Comparison of ENCODE assay signal across 1 cellular context in genomic region chr20:25148982-25149846, GRCh38.
TF ChIP-seq lines count a peak whose summit lies in the region.

No MANE protein-coding gene starts in this region.

TF ChIP-seq in WTC11, 78 proteins besides CTCF, POLR2A, EP300 and RAD21 (continued from another document):
- TF ChIP-seq, protein P1, sequence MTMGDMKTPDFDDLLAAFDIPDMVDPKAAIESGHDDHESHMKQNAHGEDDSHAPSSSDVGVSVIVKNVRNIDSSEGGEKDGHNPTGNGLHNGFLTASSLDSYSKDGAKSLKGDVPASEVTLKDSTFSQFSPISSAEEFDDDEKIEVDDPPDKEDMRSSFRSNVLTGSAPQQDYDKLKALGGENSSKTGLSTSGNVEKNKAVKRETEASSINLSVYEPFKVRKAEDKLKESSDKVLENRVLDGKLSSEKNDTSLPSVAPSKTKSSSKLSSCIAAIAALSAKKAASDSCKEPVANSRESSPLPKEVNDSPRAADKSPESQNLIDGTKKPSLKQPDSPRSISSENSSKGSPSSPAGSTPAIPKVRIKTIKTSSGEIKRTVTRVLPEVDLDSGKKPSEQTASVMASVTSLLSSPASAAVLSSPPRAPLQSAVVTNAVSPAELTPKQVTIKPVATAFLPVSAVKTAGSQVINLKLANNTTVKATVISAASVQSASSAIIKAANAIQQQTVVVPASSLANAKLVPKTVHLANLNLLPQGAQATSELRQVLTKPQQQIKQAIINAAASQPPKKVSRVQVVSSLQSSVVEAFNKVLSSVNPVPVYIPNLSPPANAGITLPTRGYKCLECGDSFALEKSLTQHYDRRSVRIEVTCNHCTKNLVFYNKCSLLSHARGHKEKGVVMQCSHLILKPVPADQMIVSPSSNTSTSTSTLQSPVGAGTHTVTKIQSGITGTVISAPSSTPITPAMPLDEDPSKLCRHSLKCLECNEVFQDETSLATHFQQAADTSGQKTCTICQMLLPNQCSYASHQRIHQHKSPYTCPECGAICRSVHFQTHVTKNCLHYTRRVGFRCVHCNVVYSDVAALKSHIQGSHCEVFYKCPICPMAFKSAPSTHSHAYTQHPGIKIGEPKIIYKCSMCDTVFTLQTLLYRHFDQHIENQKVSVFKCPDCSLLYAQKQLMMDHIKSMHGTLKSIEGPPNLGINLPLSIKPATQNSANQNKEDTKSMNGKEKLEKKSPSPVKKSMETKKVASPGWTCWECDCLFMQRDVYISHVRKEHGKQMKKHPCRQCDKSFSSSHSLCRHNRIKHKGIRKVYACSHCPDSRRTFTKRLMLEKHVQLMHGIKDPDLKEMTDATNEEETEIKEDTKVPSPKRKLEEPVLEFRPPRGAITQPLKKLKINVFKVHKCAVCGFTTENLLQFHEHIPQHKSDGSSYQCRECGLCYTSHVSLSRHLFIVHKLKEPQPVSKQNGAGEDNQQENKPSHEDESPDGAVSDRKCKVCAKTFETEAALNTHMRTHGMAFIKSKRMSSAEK (CRISPR knock-in tag; IDR thresholded peaks at IDR 0.05; ENCODE audit: borderline replicate concordance), result no peak
